1 cellular context compared by ENCODE assay signal in the genomic region with DNA sequence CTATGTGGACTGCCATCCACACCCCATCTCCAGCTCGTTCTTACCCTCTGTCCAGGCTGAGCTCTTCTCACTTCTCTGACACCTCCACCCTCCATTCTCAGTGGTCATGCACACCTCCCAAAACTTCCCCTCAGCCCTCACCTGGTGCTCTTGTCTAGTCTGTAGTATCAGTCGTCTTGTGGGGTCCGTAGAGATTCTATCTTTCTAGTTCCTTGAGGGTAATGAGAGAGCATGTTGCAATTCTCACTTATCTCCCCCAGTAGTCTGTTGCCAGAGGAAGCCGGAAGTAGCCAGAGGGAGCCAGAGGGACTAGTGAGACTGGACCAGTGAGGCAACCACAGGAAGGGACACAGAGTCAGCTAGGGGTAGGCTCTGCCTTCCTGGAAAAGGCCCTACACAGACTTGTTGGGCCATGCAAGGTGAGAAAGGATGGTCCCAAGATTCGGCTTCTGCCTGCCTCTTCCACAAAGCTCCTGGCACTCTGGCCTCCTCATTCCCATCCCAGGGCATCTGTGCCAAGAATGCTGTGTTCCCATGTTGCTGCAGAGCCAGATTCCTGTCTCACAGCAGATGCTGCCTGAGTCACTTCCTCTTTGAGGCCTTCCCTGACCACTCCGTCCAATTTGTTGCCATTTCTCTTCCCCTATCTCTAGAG.
TF ChIP-seq lines count a peak whose summit lies in the region.

No MANE protein-coding gene starts in this region.

TF ChIP-seq in SK-N-SH, 30 proteins besides CTCF, POLR2A, EP300 and RAD21 (continued from another document):
- no peak for TF ChIP-seq GABPA (IDR thresholded peaks at IDR 0.05; ENCODE audit: low read depth)
- TF ChIP-seq CHD2 (IDR thresholded peaks at IDR 0.05; ENCODE audit: low read length, partially characterized antibody), result no peak
- TF ChIP-seq SIN3A (IDR thresholded peaks at IDR 0.05; ENCODE audit: borderline replicate concordance, low read depth, low read length), result no peak
- no peak for TF ChIP-seq POLR2AphosphoS5 (IDR thresholded peaks at IDR 0.05; ENCODE audit: low read depth, low read length)
- no peak for TF ChIP-seq TAF1 (IDR thresholded peaks at IDR 0.05; ENCODE audit: borderline replicate concordance, low read depth, low read length)
- no peak for TF ChIP-seq MXI1 (IDR thresholded peaks at IDR 0.05; ENCODE audit: low read depth, low read length)
- TF ChIP-seq, protein P1, sequence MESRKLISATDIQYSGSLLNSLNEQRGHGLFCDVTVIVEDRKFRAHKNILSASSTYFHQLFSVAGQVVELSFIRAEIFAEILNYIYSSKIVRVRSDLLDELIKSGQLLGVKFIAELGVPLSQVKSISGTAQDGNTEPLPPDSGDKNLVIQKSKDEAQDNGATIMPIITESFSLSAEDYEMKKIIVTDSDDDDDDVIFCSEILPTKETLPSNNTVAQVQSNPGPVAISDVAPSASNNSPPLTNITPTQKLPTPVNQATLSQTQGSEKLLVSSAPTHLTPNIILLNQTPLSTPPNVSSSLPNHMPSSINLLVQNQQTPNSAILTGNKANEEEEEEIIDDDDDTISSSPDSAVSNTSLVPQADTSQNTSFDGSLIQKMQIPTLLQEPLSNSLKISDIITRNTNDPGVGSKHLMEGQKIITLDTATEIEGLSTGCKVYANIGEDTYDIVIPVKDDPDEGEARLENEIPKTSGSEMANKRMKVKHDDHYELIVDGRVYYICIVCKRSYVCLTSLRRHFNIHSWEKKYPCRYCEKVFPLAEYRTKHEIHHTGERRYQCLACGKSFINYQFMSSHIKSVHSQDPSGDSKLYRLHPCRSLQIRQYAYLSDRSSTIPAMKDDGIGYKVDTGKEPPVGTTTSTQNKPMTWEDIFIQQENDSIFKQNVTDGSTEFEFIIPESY (IDR thresholded peaks at IDR 0.05; ENCODE audit: borderline replicate concordance, low read depth), result no peak
- TF ChIP-seq, protein P2, sequence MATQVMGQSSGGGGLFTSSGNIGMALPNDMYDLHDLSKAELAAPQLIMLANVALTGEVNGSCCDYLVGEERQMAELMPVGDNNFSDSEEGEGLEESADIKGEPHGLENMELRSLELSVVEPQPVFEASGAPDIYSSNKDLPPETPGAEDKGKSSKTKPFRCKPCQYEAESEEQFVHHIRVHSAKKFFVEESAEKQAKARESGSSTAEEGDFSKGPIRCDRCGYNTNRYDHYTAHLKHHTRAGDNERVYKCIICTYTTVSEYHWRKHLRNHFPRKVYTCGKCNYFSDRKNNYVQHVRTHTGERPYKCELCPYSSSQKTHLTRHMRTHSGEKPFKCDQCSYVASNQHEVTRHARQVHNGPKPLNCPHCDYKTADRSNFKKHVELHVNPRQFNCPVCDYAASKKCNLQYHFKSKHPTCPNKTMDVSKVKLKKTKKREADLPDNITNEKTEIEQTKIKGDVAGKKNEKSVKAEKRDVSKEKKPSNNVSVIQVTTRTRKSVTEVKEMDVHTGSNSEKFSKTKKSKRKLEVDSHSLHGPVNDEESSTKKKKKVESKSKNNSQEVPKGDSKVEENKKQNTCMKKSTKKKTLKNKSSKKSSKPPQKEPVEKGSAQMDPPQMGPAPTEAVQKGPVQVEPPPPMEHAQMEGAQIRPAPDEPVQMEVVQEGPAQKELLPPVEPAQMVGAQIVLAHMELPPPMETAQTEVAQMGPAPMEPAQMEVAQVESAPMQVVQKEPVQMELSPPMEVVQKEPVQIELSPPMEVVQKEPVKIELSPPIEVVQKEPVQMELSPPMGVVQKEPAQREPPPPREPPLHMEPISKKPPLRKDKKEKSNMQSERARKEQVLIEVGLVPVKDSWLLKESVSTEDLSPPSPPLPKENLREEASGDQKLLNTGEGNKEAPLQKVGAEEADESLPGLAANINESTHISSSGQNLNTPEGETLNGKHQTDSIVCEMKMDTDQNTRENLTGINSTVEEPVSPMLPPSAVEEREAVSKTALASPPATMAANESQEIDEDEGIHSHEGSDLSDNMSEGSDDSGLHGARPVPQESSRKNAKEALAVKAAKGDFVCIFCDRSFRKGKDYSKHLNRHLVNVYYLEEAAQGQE (IDR thresholded peaks at IDR 0.05; ENCODE audit: low read depth, low read length), result peak; percentile 74; the same call in 1 of the 2 replicates
- no peak for TF ChIP-seq GATA2 (CRISPR knock-in tag; IDR thresholded peaks at IDR 0.05)
